8 cellular contexts compared by ENCODE assay signal in the genomic region with DNA sequence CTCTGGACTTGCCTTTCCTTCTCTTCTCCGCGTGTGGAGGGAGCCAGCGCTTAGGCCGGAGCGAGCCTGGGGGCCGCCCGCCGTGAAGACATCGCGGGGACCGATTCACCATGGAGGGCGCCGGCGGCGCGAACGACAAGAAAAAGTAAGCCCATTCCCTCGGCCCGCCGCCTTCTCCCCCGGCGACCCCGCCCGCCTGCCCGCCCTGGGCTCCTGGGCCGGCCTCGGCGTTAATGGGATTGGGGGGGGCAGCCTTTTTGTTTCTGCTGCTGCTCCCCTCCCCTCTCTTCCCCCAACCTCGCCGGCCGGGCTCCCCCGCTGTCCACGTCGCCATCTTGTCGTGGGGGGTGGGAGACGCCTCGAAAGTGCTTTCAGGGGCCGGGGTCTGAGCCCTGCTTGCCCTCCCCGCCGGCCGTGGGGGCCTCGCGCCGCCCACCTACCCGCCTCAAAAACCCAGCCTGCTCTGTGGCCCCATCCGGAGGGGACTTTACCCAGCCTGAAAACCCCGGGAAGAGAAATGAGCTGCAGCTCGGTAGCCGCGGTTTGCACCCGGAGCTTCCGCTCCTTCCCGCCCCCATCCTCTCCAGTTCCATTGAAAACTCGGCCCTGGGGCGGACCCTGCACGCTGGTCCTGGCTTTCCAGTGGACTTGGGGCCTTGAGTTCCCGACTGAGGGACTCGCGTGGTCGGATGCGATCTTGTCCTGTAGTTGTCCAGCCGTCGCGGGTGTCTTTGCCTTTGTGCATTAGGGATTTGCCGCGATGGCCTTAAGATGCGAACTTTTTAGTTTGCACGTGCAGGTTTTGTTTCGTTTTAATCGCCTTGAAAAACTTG. TPM values are rescaled to one million over a fixed set of nuclear protein-coding genes. Genes with fewer than 3 reads are reported as not detected.
A peak's percentile ranks its signal among the peaks of the same experiment; 100 is the strongest.
DNase-seq lines count a peak whose midpoint lies in the region; ATAC-seq and TF ChIP-seq lines count a peak whose summit lies in the region.

No MANE protein-coding gene starts in this region.

- peak overlapping the region; percentile 93 for H3K27ac Mint-ChIP-seq in activated T-cell treated with anti-CD3 and anti-CD28 coated beads, Interleukin-2, amount 50 U/mL, for 72 hours
- H3K27ac Mint-ChIP-seq in naive thymus-derived CD8-positive, alpha-beta T cell = peak overlapping the region; percentile 94 to 99 (median 96)

- peaks cover 47% of the 10 kb centered on the region for H3K4me1 Mint-ChIP-seq in activated T-cell treated with anti-CD3 and anti-CD28 coated beads, Interleukin-2, amount 50 U/mL, for 72 hours (ENCODE audit: low read depth)
- peaks cover 26 to 66% (median 57%) of the 10 kb centered on the region in 4 donors for H3K4me1 Mint-ChIP-seq in naive thymus-derived CD8-positive, alpha-beta T cell

- 0 to 1% (median 0%) methylated on average over 45 to 70 of the region's 70 CpGs for WGBS in stomach, 5 donors

- H3K4me1 ChIP-seq in PC-3 (ENCODE audit: insufficient read depth, low read length) = peaks cover 37% of the 10 kb centered on the region
- no peaks in the 10 kb centered on the region for H3K4me1 ChIP-seq in fibroblast of lung (ENCODE audit: control insufficient read depth, extremely low read depth, insufficient read depth, low read length)
- H3K4me1 ChIP-seq in stomach = peaks cover 9 to 48% (median 26%) of the 10 kb centered on the region in 4 donors

- DNase-seq in AML-193 (lab: John Stamatoyannopoulos, UW) (peak; percentile 31 to 47), HT-29 (ENCODE audit: low spot score) (peak; percentile 46), PC-3 (peak; percentile 57), fibroblast of lung (ENCODE audit: low read depth in 2 of 2) (peak; percentile 59), stomach (peak; percentile 53)
- peak; percentile 65 to 69 for DNase-seq in activated T-cell treated with anti-CD3 and anti-CD28 coated beads, Interleukin-2, amount 50 U/mL, for 72 hours
- DNase-seq in naive thymus-derived CD8-positive, alpha-beta T cell = peak; percentile 12 to 68 (median 38)

- TF ChIP-seq CTCF in PC-3 (conservative IDR thresholded peaks at IDR 0.05; ENCODE audit: low read depth, low read length) = no peak
- TF ChIP-seq CTCF in fibroblast of lung (conservative IDR thresholded peaks at IDR 0.05 in 1 of 2, IDR thresholded peaks at IDR 0.05 in 1 of 2; ENCODE audit: low read depth in 1 of 2, low read length in 2 of 2) = no peak
- no peak for TF ChIP-seq CTCF in stomach (IDR thresholded peaks at IDR 0.05)

- H3K27me3 Mint-ChIP-seq in activated T-cell treated with anti-CD3 and anti-CD28 coated beads, Interleukin-2, amount 50 U/mL, for 72 hours (ENCODE audit: low read depth) = no peaks in the 10 kb centered on the region
- H3K27me3 Mint-ChIP-seq in naive thymus-derived CD8-positive, alpha-beta T cell = no peaks in the 10 kb centered on the region

- H3K9me3 ChIP-seq in PC-3 (ENCODE audit: low read length) (no peaks in the 10 kb centered on the region), fibroblast of lung (ENCODE audit: control insufficient read depth, insufficient read depth, low read depth, low read length) (no peaks in the 10 kb centered on the region), stomach (no peaks in the 10 kb centered on the region)

- CTCF ChIA-PET in PC-3 (lab: Charles Lee) = interaction anchor here (1.0 to 1.3 kb wide), 2 partner anchors 48 to 66 kb away, joined by 6 to 8 read pairs; no protein-coding TSS in a partner anchor

- H3K4me2 ChIP-seq in PC-3 (ENCODE audit: low read length) (peak overlapping the region; percentile 87), fibroblast of lung (ENCODE audit: extremely low read depth, insufficient read depth, low read length) (no peak overlapping the region)

- no TSS peak for BruUV-seq in PC-3 (replicated peaks; lab: Mats Ljungman, UMichigan)

- H2AFZ ChIP-seq in PC-3 (ENCODE audit: low read length) (no peak overlapping the region), fibroblast of lung (ENCODE audit: low read length) (no peak overlapping the region)

- H3K27ac ChIP-seq in PC-3 (ENCODE audit: low read length) (peak overlapping the region; percentile 81), fibroblast of lung (ENCODE audit: insufficient read depth, low read length) (peak overlapping the region; percentile 90), stomach (peak overlapping the region; percentile 93 to 99 (median 97))

- H3K36me3 Mint-ChIP-seq in activated T-cell treated with anti-CD3 and anti-CD28 coated beads, Interleukin-2, amount 50 U/mL, for 72 hours (ENCODE audit: insufficient read depth in 2 of 2) = peaks cover 24 to 42% of the 10 kb centered on the region in 2 donors
- peaks cover 0 to 4% (median 4%) of the 10 kb centered on the region in 3 donors for H3K36me3 Mint-ChIP-seq in naive thymus-derived CD8-positive, alpha-beta T cell

- H3K36me3 ChIP-seq in PC-3 (ENCODE audit: low read depth, low read length) (peaks cover 20% of the 10 kb centered on the region; the same call in 1 of the 2 replicates), fibroblast of lung (ENCODE audit: control insufficient read depth, insufficient read depth, low read length) (peaks cover 1% of the 10 kb centered on the region), stomach (no peaks in the 10 kb centered on the region)

- ATAC-seq in GM19372 (IDR thresholded peaks at IDR 0.05; ENCODE audit: low read depth, unreplicated experiment) (peak; percentile 6), PC-3 (peak; percentile 11)
- peak; percentile 20 to 22 for ATAC-seq in activated T-cell treated with anti-CD3 and anti-CD28 coated beads, Interleukin-2, amount 50 U/mL, for 72 hours (replicated peaks in 1 of 2)
- peak; percentile 3 to 13 for ATAC-seq in naive thymus-derived CD8-positive, alpha-beta T cell

- peaks cover 56% of the 10 kb centered on the region for H3K79me2 ChIP-seq in PC-3 (ENCODE audit: low read length)
- peaks cover 56% of the 10 kb centered on the region for H3K79me2 ChIP-seq in fibroblast of lung (ENCODE audit: control insufficient read depth, insufficient read depth, low read length)

- no peaks in the 10 kb centered on the region for H3K9me2 ChIP-seq in PC-3 (replicated peaks; ENCODE audit: low read length)

- H3K27me3 ChIP-seq in PC-3 (ENCODE audit: low read length) = no peaks in the 10 kb centered on the region
- H3K27me3 ChIP-seq in fibroblast of lung (ENCODE audit: control insufficient read depth, insufficient read depth, low read length) = no peaks in the 10 kb centered on the region
- no peaks in the 10 kb centered on the region for H3K27me3 ChIP-seq in stomach

- H4K20me1 ChIP-seq in PC-3 (ENCODE audit: low read length) (peaks cover 52% of the 10 kb centered on the region), fibroblast of lung (ENCODE audit: control insufficient read depth, extremely low read depth, insufficient read depth, low read length) (no peaks in the 10 kb centered on the region)

- no peaks in the 10 kb centered on the region for H3K9me3 Mint-ChIP-seq in activated T-cell treated with anti-CD3 and anti-CD28 coated beads, Interleukin-2, amount 50 U/mL, for 72 hours
- peaks cover 0 to 1% (median 0%) of the 10 kb centered on the region in 9 donors for H3K9me3 Mint-ChIP-seq in naive thymus-derived CD8-positive, alpha-beta T cell

- H3K4me3 Mint-ChIP-seq in activated T-cell treated with anti-CD3 and anti-CD28 coated beads, Interleukin-2, amount 50 U/mL, for 72 hours = peak overlapping the region; percentile 94 to 97
- H3K4me3 Mint-ChIP-seq in naive thymus-derived CD8-positive, alpha-beta T cell = peak overlapping the region; percentile 92 to 99 (median 96)

- TF ChIP-seq POLR2A in stomach (IDR thresholded peaks at IDR 0.05) = no peak

- intact Hi-C loops in PC-3 (cut with micrococcal nuclease) = loop anchor here (1.0 to 5.0 kb wide), 9 partner anchors 34 to 235 kb away; no protein-coding TSS in a partner anchor
- intact Hi-C loops in stomach (cut with DNase I; ENCODE audit: low total_unique reads) = no loop called here

- no peak for TF ChIP-seq EP300 in stomach (IDR thresholded peaks at IDR 0.05)

- H3K9ac ChIP-seq in PC-3 (ENCODE audit: low read length) = peak overlapping the region; percentile 94
- peak overlapping the region; percentile 88 for H3K9ac ChIP-seq in fibroblast of lung (ENCODE audit: insufficient read depth, low read length)

- H3F3A ChIP-seq in PC-3 (ENCODE audit: low read length, unreplicated experiment) = no peaks in the 10 kb centered on the region

- POLR2A ChIA-PET in PC-3 (lab: Charles Lee; ENCODE audit: unreplicated experiment) = interaction anchor here (0.5 to 1.2 kb wide), 11 partner anchors 15 to 1991 kb away, joined by 3 to 16 read pairs (median 4); no protein-coding TSS in a partner anchor
- POLR2A ChIA-PET in naive thymus-derived CD8-positive, alpha-beta T cell (lab: Charles Lee) = interaction anchor here (0.5 to 3.6 kb wide), 26 partner anchors 10 to 1946 kb away, joined by 3 to 35 read pairs (median 4); a partner anchor contains a TSS

- H3K4me3 ChIP-seq in PC-3 (ENCODE audit: low read length) = peak overlapping the region; percentile 86
- peak overlapping the region; percentile 92 to 98 (median 96) for H3K4me3 ChIP-seq in fibroblast of lung (replicated peaks in 1 of 4; ENCODE audit: control extremely low read depth in 1 of 4, insufficient read depth in 1 of 4, low read depth in 3 of 4, low read length in 4 of 4)
- H3K4me3 ChIP-seq in stomach = peak overlapping the region; percentile 81 to 96 (median 86)

RNA-seq across cellular contexts. Expression of a gene that starts 0.6 kb away (rescaled TPM):
- total RNA-seq in HT-29 (2014; rRNA removed; shearing (Covaris generic)) = 36.5 and 40.6 TPM in 2 replicates
- total RNA-seq in PC-3 (2014; rRNA removed) (266 and 319 TPM in 2 replicates), fibroblast of lung (216 and 332 TPM in 2 replicates), stomach (100 to 1,000 TPM in 4 of 5 donors, 10 to 100 TPM in 1; 26.4 to 192 (median 125) TPM)
- 100 to 1,000 TPM; 283 to 343 TPM for total RNA-seq in activated T-cell treated with anti-CD3 and anti-CD28 coated beads, Interleukin-2, amount 50 U/mL, for 72 hours
- polyA plus RNA-seq in fibroblast of lung (216 and 407 TPM in 2 replicates), stomach (10 to 100 TPM; 31.8 to 54.2 (median 40.3) TPM)
- 128 and 309 TPM in 2 replicates for polyA plus RNA-seq in fibroblast of lung (2012)
- polyA minus RNA-seq in fibroblast of lung (ENCODE audit: low replicate concordance) = 45.1 and 68.8 TPM in 2 replicates
- total RNA-seq in naive thymus-derived CD8-positive, alpha-beta T cell = 10 to 100 TPM; 91.4 to 97.5 TPM
- polyA plus RNA-seq in naive thymus-derived CD8-positive, alpha-beta T cell = 10 to 100 TPM; 51.7 to 63.5 (median 54.4) TPM

Comparison
In these comparisons a context has a peak if more than half of its experiments do, and no peak if none do; other contexts are left out.
1. Peak in every context shown above with its lines: DNase-seq, ATAC-seq, H3K4me3 ChIP-seq and H3K27ac ChIP-seq.